In the genomic region with DNA sequence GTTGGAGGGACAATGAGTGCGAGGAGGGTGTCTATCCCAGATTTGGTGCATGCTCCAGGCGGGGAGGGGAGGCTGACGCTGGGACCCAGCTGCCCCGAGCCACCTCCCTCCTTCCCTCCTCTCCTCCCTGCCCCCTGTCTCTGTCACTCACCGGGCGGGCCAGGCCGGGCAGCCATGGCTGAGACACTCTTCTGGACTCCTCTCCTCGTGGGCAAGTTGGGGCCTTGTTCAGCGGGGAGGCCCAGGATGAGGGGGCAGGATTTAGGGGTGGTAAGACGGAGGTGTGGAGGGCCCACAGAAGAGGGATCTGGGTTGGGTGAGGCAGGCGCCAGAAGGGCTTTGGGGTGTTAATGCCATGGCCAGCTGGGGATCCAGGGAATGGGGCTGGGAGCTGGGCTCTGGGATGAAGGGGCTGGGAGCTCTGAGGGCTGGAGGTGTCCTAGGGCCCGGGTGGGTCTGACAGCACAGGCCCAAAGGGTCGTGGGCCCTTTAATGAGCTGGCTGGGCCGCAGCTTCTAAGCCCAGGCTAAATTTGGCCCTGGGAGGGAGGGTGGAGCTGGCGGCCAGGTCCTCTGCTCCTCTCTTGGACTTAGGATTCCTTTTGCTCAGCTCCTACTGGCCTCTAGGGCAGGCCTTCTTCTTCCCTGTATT, we compare ENCODE assay signal across 11 cellular contexts. TPM values are rescaled to one million over a fixed set of nuclear protein-coding genes. Genes with fewer than 3 reads are reported as not detected.
DNase-seq lines count a peak whose midpoint lies in the region; ATAC-seq, FAIRE-seq and TF ChIP-seq lines count a peak whose summit lies in the region.
"Had no signal": no experiment of that assay in that cellular context is flagged by ENCODE, and none has a peak within 500 bp of the region (broad histone marks: within the 10 kb centered on the region; RNA-seq: fewer than 3 reads in every experiment).

A gene (plus strand): TSS at position 139 of the 651 bp plus-strand sequence. CDS start 36 bp downstream, at position 175.

- TF ChIP-seq CTCF in astrocyte (IDR thresholded peaks at IDR 0.05; ENCODE audit: insufficient read depth, low read depth, low read length) (no peak), liver (IDR thresholded peaks at IDR 0.05; ENCODE audit: low read depth, low read length, missing input control) (no peak), prostate gland (IDR thresholded peaks at IDR 0.05) (no peak), body of pancreas (IDR thresholded peaks at IDR 0.05) (no peak)

- H3K9me3 ChIP-seq in astrocyte (ENCODE audit: insufficient read depth, low read depth, low read length) (no peaks in the 10 kb centered on the region), liver (ENCODE audit: control insufficient read depth in 4 of 4, low read length in 3 of 4) (no peaks in the 10 kb centered on the region), prostate gland (no peaks in the 10 kb centered on the region), body of pancreas (no peaks in the 10 kb centered on the region)
- H3K9me3 ChIP-seq: ovary had no signal

- peak within 1 kb of the TSS; percentile 60 for H3K4me3 Mint-ChIP-seq in astrocyte (ENCODE audit: unreplicated experiment)

- intact Hi-C loops in prostate gland (cut with DNase I) (loop anchor here (2.0 kb wide), 1 partner anchor 33 kb away; no protein-coding TSS in a partner anchor), body of pancreas (cut with DNase I) (no loop called here)

- no peaks in the 10 kb centered on the region for H3K36me3 Mint-ChIP-seq in astrocyte (ENCODE audit: low read depth, unreplicated experiment)

- H3K27ac ChIP-seq in astrocyte (ENCODE audit: low read depth, low read length) (no peak within 1 kb of the TSS), liver (ENCODE audit: low read depth in 1 of 2, low read length in 2 of 2) (peak within 1 kb of the TSS; percentile 10 to 50), prostate gland (peak within 1 kb of the TSS; percentile 46 to 57), body of pancreas (no peak within 1 kb of the TSS)
- H3K27ac ChIP-seq: ovary had no signal

- DNase-seq in EH (ENCODE audit: low read depth) (peak; percentile 33), astrocyte (ENCODE audit: low read depth) (no peak), prostate gland (ENCODE audit: low spot score) (no peak), body of pancreas (no peak), dermis blood vessel endothelial cell (no peak)
- DNase-seq: activated T-cell treated with anti-CD3 and anti-CD28 coated beads for 4 hours, EL, ovary had no signal

- H3K4me1 ChIP-seq in astrocyte (ENCODE audit: insufficient read depth, low read length), result peaks cover 9% of the 10 kb centered on the region
- peaks cover 0 to 7% (median 5%) of the 10 kb centered on the region in 4 donors for H3K4me1 ChIP-seq in liver (ENCODE audit: control insufficient read depth in 4 of 4, insufficient read depth in 4 of 4, low read length in 3 of 4)
- H3K4me1 ChIP-seq in prostate gland (replicated peaks), result no peaks in the 10 kb centered on the region
- H3K4me1 ChIP-seq in body of pancreas, result peaks cover 9% of the 10 kb centered on the region

- FAIRE-seq in astrocyte (lab: Jason Lieb, UNC), result no peak

- H3K4me3 ChIP-seq in astrocyte (ENCODE audit: insufficient read depth, low read depth, low read length) (no peak within 1 kb of the TSS), liver (ENCODE audit: low read depth in 1 of 3, low read length in 3 of 3) (no peak within 1 kb of the TSS), prostate gland (peak within 1 kb of the TSS in 1 of 2 donors; percentile 3), body of pancreas (no peak within 1 kb of the TSS)
- H3K4me3 ChIP-seq: ovary had no signal

- H3K4me2 ChIP-seq in astrocyte (ENCODE audit: low read length), result no peak within 1 kb of the TSS

- peaks cover under 1% of the 10 kb centered on the region for H3K4me1 Mint-ChIP-seq in astrocyte (ENCODE audit: low read depth, unreplicated experiment)

- H3K27me3 Mint-ChIP-seq in astrocyte (ENCODE audit: low read depth, unreplicated experiment), result peaks cover 7% of the 10 kb centered on the region

- peaks cover 3% of the 10 kb centered on the region for H3K9me3 Mint-ChIP-seq in astrocyte (ENCODE audit: unreplicated experiment)

- H3K27me3 ChIP-seq in astrocyte (ENCODE audit: insufficient read depth, low read length) (no peaks in the 10 kb centered on the region), liver (ENCODE audit: control insufficient read depth in 4 of 4, insufficient read depth in 4 of 4, low read length in 3 of 4) (no peaks in the 10 kb centered on the region), prostate gland (replicated peaks; ENCODE audit: insufficient read depth) (no peaks in the 10 kb centered on the region), body of pancreas (no peaks in the 10 kb centered on the region)
- H3K27me3 ChIP-seq: ovary had no signal

- H3K79me2 ChIP-seq in astrocyte (ENCODE audit: insufficient read depth, low read length), result no peaks in the 10 kb centered on the region

- H3K9ac ChIP-seq in astrocyte (ENCODE audit: low read length) (no peak within 1 kb of the TSS), liver (ENCODE audit: low read depth in 1 of 2, low read length in 2 of 2) (no peak within 1 kb of the TSS)

- no peak within 1 kb of the TSS for H3K27ac Mint-ChIP-seq in astrocyte (ENCODE audit: unreplicated experiment)

- ATAC-seq in body of pancreas (no peak), GM18511 (IDR thresholded peaks at IDR 0.05; ENCODE audit: unreplicated experiment) (no peak), HG03469 (IDR thresholded peaks at IDR 0.05; ENCODE audit: unreplicated experiment) (no peak)

- no peak for TF ChIP-seq RAD21 in liver (IDR thresholded peaks at IDR 0.05)

- H4K20me1 ChIP-seq in astrocyte (ENCODE audit: insufficient read depth, low read length), result no peaks in the 10 kb centered on the region

- WGBS in liver, result 72% methylated on average over 15 of the region's 15 CpGs
- 54% methylated on average over 15 of the region's 15 CpGs for WGBS in prostate gland
- WGBS in body of pancreas, 2 donors, result 64 to 67% methylated on average over 15 of the region's 15 CpGs

- H3K36me3 ChIP-seq in astrocyte (ENCODE audit: insufficient read depth, low read length) (no peaks in the 10 kb centered on the region), liver (ENCODE audit: control insufficient read depth in 4 of 4, insufficient read depth in 3 of 4, low read depth in 1 of 4, low read length in 3 of 4) (no peaks in the 10 kb centered on the region), prostate gland (no peaks in the 10 kb centered on the region), body of pancreas (replicated peaks in 1 of 2; ENCODE audit: insufficient read depth in 1 of 2, low read depth in 2 of 2) (no peaks in the 10 kb centered on the region)
- H3K36me3 ChIP-seq: ovary had no signal

- H2AFZ ChIP-seq in astrocyte (ENCODE audit: low read depth, low read length), result no peak within 1 kb of the TSS

- TF ChIP-seq POLR2A in prostate gland (IDR thresholded peaks at IDR 0.05) (no peak), body of pancreas (IDR thresholded peaks at IDR 0.05) (no peak)

TF ChIP-seq in liver, 16 proteins besides CTCF, POLR2A, EP300 and RAD21:
- TF ChIP-seq EGR1 (IDR thresholded peaks at IDR 0.05; ENCODE audit: low read depth in 2 of 2) (no peak), JUND (IDR thresholded peaks at IDR 0.05) (no peak)
- TF ChIP-seq, protein P1, sequence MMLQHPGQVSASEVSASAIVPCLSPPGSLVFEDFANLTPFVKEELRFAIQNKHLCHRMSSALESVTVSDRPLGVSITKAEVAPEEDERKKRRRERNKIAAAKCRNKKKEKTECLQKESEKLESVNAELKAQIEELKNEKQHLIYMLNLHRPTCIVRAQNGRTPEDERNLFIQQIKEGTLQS (IDR thresholded peaks at IDR 0.05), result no peak

RNA-seq across cellular contexts. Expression of the gene that starts here (rescaled TPM):
- total RNA-seq in astrocyte, result 0.32 TPM in 1 of 2 replicates, not detected in the other
- 1 to 10 TPM in 1 of 2 donors, not detected in 1; 1.3 TPM for total RNA-seq in liver
- 1 to 10 TPM in 1 of 2 donors, under 1 TPM in 1; 0.31 to 1.2 TPM for polyA plus RNA-seq in liver
- total RNA-seq in prostate gland, result 10 to 100 TPM; 13.9 to 19.4 TPM
- total RNA-seq in body of pancreas, result 1 to 10 TPM in 1 of 2 donors, not detected in 1; 1.3 TPM
- not detected in 2 replicates for total RNA-seq in dermis blood vessel endothelial cell

Comparison
In these comparisons a context has a peak if more than half of its experiments do, and no peak if none do; other contexts are left out.
1. H3K27ac ChIP-seq: peak in liver (2 of 2) and prostate gland (2 of 2); none in astrocyte (single experiment) and body of pancreas (0 of 4).